In the genomic region with DNA sequence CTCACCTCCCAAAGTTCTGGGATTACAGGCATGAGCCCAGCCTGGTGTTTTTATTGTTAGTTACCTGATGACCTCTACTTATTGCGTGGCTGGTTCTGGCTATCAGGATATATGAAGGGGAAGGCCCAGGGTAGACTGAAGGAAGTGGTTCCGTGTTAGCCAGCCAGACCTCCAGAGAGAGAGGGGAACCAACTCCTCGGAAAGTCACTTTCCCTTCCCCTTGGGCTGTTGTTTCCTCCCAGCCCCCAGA, we compare ENCODE assay signal across 9 cellular contexts. TPM values are rescaled to one million over a fixed set of nuclear protein-coding genes. Genes with fewer than 3 reads are reported as not detected.
A peak's percentile ranks its signal among the peaks of the same experiment; 100 is the strongest.
DNase-seq lines count a peak whose midpoint lies in the region; ATAC-seq and TF ChIP-seq lines count a peak whose summit lies in the region.
"Had no signal": no experiment of that assay in that cellular context is flagged by ENCODE, and none has a peak within 500 bp of the region (broad histone marks: within the 10 kb centered on the region; RNA-seq: fewer than 3 reads in every experiment).

No MANE protein-coding gene starts in this region.

- H3K36me3 ChIP-seq in psoas muscle (ENCODE audit: insufficient read depth in 1 of 2, low read depth in 1 of 2) (no peaks in the 10 kb centered on the region), testis (ENCODE audit: low read depth, missing control alignments) (no peaks in the 10 kb centered on the region)

- H3K4me3 Mint-ChIP-seq in activated T-helper 17 cell treated with anti-CD3 and anti-CD28 coated beads, Interleukin-2, amount 50 U/mL, for 72 hours = peak overlapping the region; percentile 98

- H3K27me3 Mint-ChIP-seq in activated T-helper 17 cell treated with anti-CD3 and anti-CD28 coated beads, Interleukin-2, amount 50 U/mL, for 72 hours = no peaks in the 10 kb centered on the region

- intact Hi-C loops in psoas muscle (cut with DNase I) (no loop called here), testis (cut with DNase I; ENCODE audit: low total_unique reads) (no loop called here)

- peaks cover 21% of the 10 kb centered on the region for H3K4me1 ChIP-seq in psoas muscle
- H3K4me1 ChIP-seq in testis = no peaks in the 10 kb centered on the region

- no peak for TF ChIP-seq POLR2A in testis (IDR thresholded peaks at IDR 0.05)

- peak overlapping the region; percentile 99 for H3K27ac Mint-ChIP-seq in activated T-helper 17 cell treated with anti-CD3 and anti-CD28 coated beads, Interleukin-2, amount 50 U/mL, for 72 hours

- peaks cover 6% of the 10 kb centered on the region for H3K9me3 Mint-ChIP-seq in activated T-helper 17 cell treated with anti-CD3 and anti-CD28 coated beads, Interleukin-2, amount 50 U/mL, for 72 hours

- ATAC-seq in GM19328 (IDR thresholded peaks at IDR 0.05; ENCODE audit: unreplicated experiment) (peak; percentile 4), HG03159 (IDR thresholded peaks at IDR 0.05; ENCODE audit: unreplicated experiment) (peak; percentile 11), psoas muscle (no peak)
- peak; percentile 13 for ATAC-seq in activated T-helper 17 cell treated with anti-CD3 and anti-CD28 coated beads, Interleukin-2, amount 50 U/mL, for 72 hours (replicated peaks)

- H3K4me3 ChIP-seq in psoas muscle = no peak overlapping the region
- no peak overlapping the region for H3K4me3 ChIP-seq in testis

- no peaks in the 10 kb centered on the region for H3K27me3 ChIP-seq in psoas muscle (ENCODE audit: insufficient read depth in 3 of 3, low read length in 2 of 3)
- H3K27me3 ChIP-seq in testis = no peaks in the 10 kb centered on the region

- H3K4me1 Mint-ChIP-seq in activated T-helper 17 cell treated with anti-CD3 and anti-CD28 coated beads, Interleukin-2, amount 50 U/mL, for 72 hours = peaks cover 19% of the 10 kb centered on the region

- 72 to 84% (median 75%) methylated on average over 3 of the region's 3 CpGs for WGBS in psoas muscle, 3 donors
- WGBS in testis, 2 donors = 82 to 89% methylated on average over 3 of the region's 3 CpGs

- H3K27ac ChIP-seq in psoas muscle = peak overlapping the region; percentile 60
- no peak overlapping the region for H3K27ac ChIP-seq in testis

- DNase-seq in psoas muscle (no peak), GM19238 (ENCODE audit: insufficient read length, low spot score) (no peak), testis (no peak), amniotic stem cell (lab: John Stamatoyannopoulos, UW) (no peak)
- DNase-seq: glutamatergic neuron, NCI-H2171 had no signal

- H3K9me3 ChIP-seq in psoas muscle = no peaks in the 10 kb centered on the region
- no peaks in the 10 kb centered on the region for H3K9me3 ChIP-seq in testis

- peaks cover 40% of the 10 kb centered on the region for H3K36me3 Mint-ChIP-seq in activated T-helper 17 cell treated with anti-CD3 and anti-CD28 coated beads, Interleukin-2, amount 50 U/mL, for 72 hours (ENCODE audit: low read depth)

- TF ChIP-seq CTCF in psoas muscle (IDR thresholded peaks at IDR 0.05) = no peak
- TF ChIP-seq CTCF in testis (IDR thresholded peaks at IDR 0.05) = no peak

RNA-seq across cellular contexts. Expression of a gene that starts 2.5 kb away (rescaled TPM):
- 10 to 100 TPM; 69.0 to 75.5 TPM for total RNA-seq in activated T-helper 17 cell treated with anti-CD3 and anti-CD28 coated beads, Interleukin-2, amount 50 U/mL, for 72 hours
- total RNA-seq in psoas muscle (10 to 100 TPM in 3 of 4 donors, 1 to 10 TPM in 1; 9.9 to 34.2 (median 23.1) TPM), testis (10 to 100 TPM; 13.8 to 24.7 TPM)
- polyA plus RNA-seq in psoas muscle (10 to 100 TPM in 2 of 3 donors, 1 to 10 TPM in 1; 3.9 to 13.7 (median 10.4) TPM), testis (ENCODE audit: insufficient read depth, low read depth, low replicate concordance) (14.1 TPM)

Comparison
In these comparisons a context has a peak if more than half of its experiments do, and no peak if none do; other contexts are left out.
1. ATAC-seq: peak in GM19328 (single experiment), HG03159 (single experiment) and activated T-helper 17 cell treated with anti-CD3 and anti-CD28 coated beads, Interleukin-2, amount 50 U/mL, for 72 hours (single experiment); none in psoas muscle (0 of 4).